Comparison of ENCODE assay signal across 9 cellular contexts in the genomic region with DNA sequence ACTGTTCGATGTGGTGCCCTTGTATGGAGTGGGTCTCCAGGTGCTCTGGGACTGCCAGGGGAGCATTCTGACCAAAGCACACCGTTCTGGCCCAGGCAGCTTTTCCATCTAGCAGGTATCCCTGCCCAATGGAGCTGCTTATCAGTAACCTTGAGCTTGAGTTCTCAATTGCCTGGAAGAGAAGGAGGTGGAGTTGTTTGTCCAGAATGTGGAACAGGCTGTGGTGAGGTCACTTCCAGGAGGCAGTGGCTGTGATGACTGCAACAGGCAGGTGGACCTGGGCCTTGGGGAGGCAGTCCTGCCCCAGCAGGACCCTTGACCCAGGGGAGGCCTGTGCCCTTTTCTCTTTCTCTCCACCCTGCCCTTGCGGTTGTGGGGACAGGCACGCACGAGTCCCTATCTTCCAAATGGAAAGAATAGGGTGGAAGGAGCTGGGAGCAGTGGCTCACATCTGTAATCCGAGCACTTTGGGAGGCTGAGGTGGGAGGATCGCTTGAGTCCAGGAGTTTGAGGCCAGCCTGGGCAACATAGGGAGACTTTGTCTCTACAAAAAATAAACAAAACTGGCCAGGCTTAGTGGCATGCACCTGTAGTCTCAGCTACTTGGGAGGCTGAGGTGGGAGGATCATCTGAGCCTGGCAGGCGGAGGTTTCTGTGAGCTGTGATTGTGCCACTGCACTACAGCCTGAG. TPM values are rescaled to one million over a fixed set of nuclear protein-coding genes. Genes with fewer than 3 reads are reported as not detected.
A peak's percentile ranks its signal among the peaks of the same experiment; 100 is the strongest.
DNase-seq lines count a peak whose midpoint lies in the region; ATAC-seq and TF ChIP-seq lines count a peak whose summit lies in the region.
"Had no signal": no experiment of that assay in that cellular context is flagged by ENCODE, and none has a peak within 500 bp of the region (broad histone marks: within the 10 kb centered on the region; RNA-seq: fewer than 3 reads in every experiment).

No MANE protein-coding gene starts in this region.

- peaks cover 11% of the 10 kb centered on the region for H3K4me1 ChIP-seq in endodermal cell (ENCODE audit: control insufficient read depth, insufficient read depth, low read length)

- peaks cover 83% of the 10 kb centered on the region for H3K4me1 Mint-ChIP-seq in T-helper 1 cell treated with Interleukin-12 subunit alpha and Interleukin-12 subunit beta and Interleukin-4 antibody, amounts not matched to agents 30 μg/mL and 1 μg/mL, for 36 hours (ENCODE audit: low read depth)
- peaks cover 23% of the 10 kb centered on the region for H3K4me1 Mint-ChIP-seq in endodermal cell
- H3K4me1 Mint-ChIP-seq in stimulated activated naive CD8-positive, alpha-beta T cell treated with anti-CD3 and anti-CD28 coated beads, Interleukin-15, amount 100 ng/mL, for 72 hours: peaks cover 100% of the 10 kb centered on the region

- H3K36me3 ChIP-seq in endodermal cell (ENCODE audit: control insufficient read depth, insufficient read depth, low read length): no peaks in the 10 kb centered on the region

- H3K4me3 Mint-ChIP-seq in T-helper 1 cell treated with Interleukin-12 subunit alpha and Interleukin-12 subunit beta and Interleukin-4 antibody, amounts not matched to agents 30 μg/mL and 1 μg/mL, for 36 hours: no peak overlapping the region
- no peak overlapping the region for H3K4me3 Mint-ChIP-seq in endodermal cell
- H3K4me3 Mint-ChIP-seq in stimulated activated naive CD8-positive, alpha-beta T cell treated with anti-CD3 and anti-CD28 coated beads, Interleukin-15, amount 100 ng/mL, for 72 hours: peak overlapping the region; percentile 69 to 74

- POLR2A ChIA-PET in RWPE1 (lab: Yijun Ruan, JAX; ENCODE audit: low non-redundant PET): no interaction called here

- CTCF ChIA-PET in RWPE1 (lab: Yijun Ruan, JAX): interaction anchor here (0.6 to 1.9 kb wide), 4 partner anchors 49 to 341 kb away, joined by 3 to 12 read pairs (median 4); no protein-coding TSS in a partner anchor

- H3K27ac ChIP-seq in RWPE1 (peak overlapping the region; percentile 96), endodermal cell (ENCODE audit: low read depth, low read length) (no peak overlapping the region)
- H3K27ac ChIP-seq: SJCRH30 had no signal

- H3K4me3 ChIP-seq in endodermal cell (ENCODE audit: low read length): no peak overlapping the region
- H3K4me3 ChIP-seq: SJCRH30 had no signal

- no peak overlapping the region for H3K9ac ChIP-seq in endodermal cell (ENCODE audit: extremely low read depth, low read length, poor library complexity, severe bottlenecking)

- peak overlapping the region; percentile 84 for H3K27ac Mint-ChIP-seq in T-helper 1 cell treated with Interleukin-12 subunit alpha and Interleukin-12 subunit beta and Interleukin-4 antibody, amounts not matched to agents 30 μg/mL and 1 μg/mL, for 36 hours
- peak overlapping the region; percentile 12 for H3K27ac Mint-ChIP-seq in endodermal cell
- H3K27ac Mint-ChIP-seq in stimulated activated naive CD8-positive, alpha-beta T cell treated with anti-CD3 and anti-CD28 coated beads, Interleukin-15, amount 100 ng/mL, for 72 hours: peak overlapping the region in 1 of 2 donors; percentile 57

- H3K27me3 Mint-ChIP-seq in T-helper 1 cell treated with Interleukin-12 subunit alpha and Interleukin-12 subunit beta and Interleukin-4 antibody, amounts not matched to agents 30 μg/mL and 1 μg/mL, for 36 hours (ENCODE audit: low read depth): no peaks in the 10 kb centered on the region
- no peaks in the 10 kb centered on the region for H3K27me3 Mint-ChIP-seq in endodermal cell (ENCODE audit: insufficient read depth)
- H3K27me3 Mint-ChIP-seq in stimulated activated naive CD8-positive, alpha-beta T cell treated with anti-CD3 and anti-CD28 coated beads, Interleukin-15, amount 100 ng/mL, for 72 hours: no peaks in the 10 kb centered on the region

- DNase-seq in T-helper 1 cell: no peak
- DNase-seq in RWPE1 (ENCODE audit: low spot score): no peak
- no peak for DNase-seq in endodermal cell
- no peak for DNase-seq in stimulated activated naive CD8-positive, alpha-beta T cell treated with anti-CD3 and anti-CD28 coated beads, Interleukin-15, amount 100 ng/mL, for 72 hours
- DNase-seq in COLO668 (lab: John Stamatoyannopoulos, UW; ENCODE audit: unreplicated experiment): no peak
- no peak for DNase-seq in NCI-H82 (lab: John Stamatoyannopoulos, UW)
- DNase-seq in SKM-1 treated with dmso at 0.1 percent for 144 hours (lab: John Stamatoyannopoulos, UW; ENCODE audit: unreplicated experiment): no peak
- DNase-seq: SJCRH30 had no signal

- peaks cover 43% of the 10 kb centered on the region for H3K36me3 Mint-ChIP-seq in T-helper 1 cell treated with Interleukin-12 subunit alpha and Interleukin-12 subunit beta and Interleukin-4 antibody, amounts not matched to agents 30 μg/mL and 1 μg/mL, for 36 hours (ENCODE audit: low read depth)
- peaks cover 6% of the 10 kb centered on the region for H3K36me3 Mint-ChIP-seq in endodermal cell (ENCODE audit: low read depth)

- TF ChIP-seq CTCF in RWPE1 (conservative IDR thresholded peaks at IDR 0.05; ENCODE audit: low read depth) (no peak), endodermal cell (conservative IDR thresholded peaks at IDR 0.05) (no peak)

- no peaks in the 10 kb centered on the region for H3K27me3 ChIP-seq in endodermal cell (ENCODE audit: control insufficient read depth, insufficient read depth, low read length, poor library complexity, severe bottlenecking)
- H3K27me3 ChIP-seq: SJCRH30 had no signal

- ATAC-seq in stimulated activated naive CD8-positive, alpha-beta T cell treated with anti-CD3 and anti-CD28 coated beads, Interleukin-15, amount 100 ng/mL, for 72 hours: no peak

- no peaks in the 10 kb centered on the region for H3K9me3 ChIP-seq in endodermal cell (ENCODE audit: control insufficient read depth, low read length)
- H3K9me3 ChIP-seq: SJCRH30 had no signal

- 91 to 94% methylated on average over 6 to 8 of the region's 8 CpGs for WGBS in endodermal cell (ENCODE audit: insufficient coverage in 1 of 2, insufficient read length in 1 of 2), 2 experiments

- H3K9me3 Mint-ChIP-seq in T-helper 1 cell treated with Interleukin-12 subunit alpha and Interleukin-12 subunit beta and Interleukin-4 antibody, amounts not matched to agents 30 μg/mL and 1 μg/mL, for 36 hours: no peaks in the 10 kb centered on the region
- no peaks in the 10 kb centered on the region for H3K9me3 Mint-ChIP-seq in endodermal cell
- H3K9me3 Mint-ChIP-seq in stimulated activated naive CD8-positive, alpha-beta T cell treated with anti-CD3 and anti-CD28 coated beads, Interleukin-15, amount 100 ng/mL, for 72 hours: no peaks in the 10 kb centered on the region

RNA-seq across cellular contexts. Expression of a gene that starts 40.8 kb away (rescaled TPM):
- 10 to 100 TPM; 11.9 to 17.6 TPM for total RNA-seq in endodermal cell
- polyA plus RNA-seq in endodermal cell (2013, experiment 1 of 2): 9.7 TPM
- 9.9 TPM for polyA plus RNA-seq in endodermal cell (2013, experiment 2 of 2)

Comparison
In these comparisons a context has a peak if more than half of its experiments do, and no peak if none do; other contexts are left out.
1. H3K4me3 Mint-ChIP-seq: peak in stimulated activated naive CD8-positive, alpha-beta T cell treated with anti-CD3 and anti-CD28 coated beads, Interleukin-15, amount 100 ng/mL, for 72 hours (2 of 2); none in T-helper 1 cell treated with Interleukin-12 subunit alpha and Interleukin-12 subunit beta and Interleukin-4 antibody, amounts not matched to agents 30 μg/mL and 1 μg/mL, for 36 hours (single experiment) and endodermal cell (single experiment).